In the genomic region with DNA sequence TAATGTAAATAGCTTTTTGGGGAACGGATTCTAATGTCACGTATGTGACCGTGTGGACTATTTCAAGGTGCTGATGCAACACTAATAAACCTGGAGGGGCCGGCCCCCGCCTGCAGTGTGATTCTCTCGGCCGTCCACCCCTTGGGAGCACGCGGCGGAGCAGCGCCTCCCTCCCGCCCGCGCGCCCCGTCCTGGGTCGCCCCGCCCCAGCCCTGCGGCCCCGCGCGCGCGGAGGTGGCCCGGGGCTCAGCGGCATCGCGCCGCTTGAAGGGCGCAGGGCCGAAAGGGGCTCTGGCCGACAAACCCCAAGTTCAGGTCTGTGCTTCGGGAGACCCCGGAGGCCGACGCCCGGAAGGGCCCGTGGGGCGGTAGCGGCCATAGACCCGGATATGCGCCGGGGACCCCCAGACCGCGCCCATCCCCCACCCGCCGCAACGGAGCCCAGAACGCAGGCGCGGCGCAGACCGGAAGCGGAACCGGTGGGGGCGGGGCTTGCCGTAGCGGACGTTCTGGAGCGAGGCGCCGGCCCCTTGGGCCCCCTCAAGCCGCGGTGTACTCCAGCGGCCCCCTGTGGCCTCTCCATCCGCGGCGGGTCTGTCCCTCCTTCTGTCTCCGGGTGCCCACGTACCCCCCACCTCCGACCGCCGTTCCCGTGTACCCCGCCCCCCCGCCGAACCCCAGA, we compare ENCODE assay signal across 8 cellular contexts. TPM values are rescaled to one million over a fixed set of nuclear protein-coding genes. Genes with fewer than 3 reads are reported as not detected.
DNase-seq lines count a peak whose midpoint lies in the region; ATAC-seq, FAIRE-seq and TF ChIP-seq lines count a peak whose summit lies in the region.

A gene with protein sequence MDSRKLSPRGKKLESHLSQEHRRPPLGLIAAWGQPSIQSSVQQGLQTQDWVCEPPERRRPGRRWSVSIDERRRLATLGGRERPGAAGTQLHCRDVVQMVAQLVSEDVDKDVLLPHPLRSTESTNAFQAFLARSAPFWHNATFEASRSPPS (plus strand): TSS at position 495 of the 682 bp plus-strand sequence. CDS start 803 bp downstream, outside the sequence.

- peak within 1 kb of the TSS; percentile 71; the same call in 1 of the 2 replicates for H2BK12ac ChIP-seq in H1 (ENCODE audit: low read depth, low read length)

- H3K9me3 Mint-ChIP-seq in mesothelial cell of epicardium: peaks cover 26% of the 10 kb centered on the region

- peaks cover 0 to 9% (median 3%) of the 10 kb centered on the region in 4 experiments; a peak in 4 of 7 replicates for H3K4me1 ChIP-seq in H1 (replicated peaks in 1 of 4; ENCODE audit: control insufficient read depth in 3 of 4, insufficient read depth in 4 of 4, low read length in 3 of 4)

- no peaks in the 10 kb centered on the region for H4K20me1 ChIP-seq in H1 (replicated peaks in 1 of 2; ENCODE audit: control insufficient read depth in 1 of 2, insufficient read depth in 2 of 2, low read length in 2 of 2)

- H3K4me1 Mint-ChIP-seq in mesothelial cell of epicardium: peaks cover 6% of the 10 kb centered on the region

- peaks cover 0 to 16% (median 8%) of the 10 kb centered on the region in 4 experiments; a peak in 3 of 7 replicates for H3K27me3 ChIP-seq in H1 (replicated peaks in 1 of 4; ENCODE audit: control insufficient read depth in 3 of 4, extremely low read depth in 1 of 4, insufficient read depth in 3 of 4, low read length in 3 of 4)

- peak within 1 kb of the TSS; percentile 46; the same call in 1 of the 2 replicates for H2BK15ac ChIP-seq in H1 (ENCODE audit: low read length)

- H4K5ac ChIP-seq in H1 (ENCODE audit: insufficient read length, low read depth, low read length): peak within 1 kb of the TSS; percentile 93

- CTCF ChIA-PET in H1 (lab: Charles Lee; ENCODE audit: partially characterized antibody): interaction anchor here (0.8 to 1.6 kb wide), 5 partner anchors 9 to 191 kb away, joined by 3 to 6 read pairs (median 3); no protein-coding TSS in a partner anchor

- no peak within 1 kb of the TSS; the same call in 1 of the 2 replicates for H2AK5ac ChIP-seq in H1 (ENCODE audit: low read depth, low read length)

- peaks cover 3% of the 10 kb centered on the region; the same call in 1 of the 2 replicates for H3K23me2 ChIP-seq in H1 (ENCODE audit: low read depth, low read length)

- H3K27me3 Mint-ChIP-seq in mesothelial cell of epicardium (ENCODE audit: low read depth): no peaks in the 10 kb centered on the region

- no peak within 1 kb of the TSS for H3K4ac ChIP-seq in H1 (replicated peaks; ENCODE audit: insufficient read length, low read depth, low read length)

- FAIRE-seq in H1 (lab: Jason Lieb, UNC): no peak

- peak within 1 kb of the TSS; percentile 72 for H3K4me3 Mint-ChIP-seq in mesothelial cell of epicardium

- H2AFZ ChIP-seq in H1 (ENCODE audit: low read length): no peak within 1 kb of the TSS

- H2BK20ac ChIP-seq in H1 (ENCODE audit: low read length): no peak within 1 kb of the TSS

- POLR2A ChIA-PET in H1 (lab: Charles Lee; ENCODE audit: partially characterized antibody): interaction anchor here (0.7 to 2.8 kb wide), 9 partner anchors 10 to 471 kb away, joined by 3 to 9 read pairs (median 3); no protein-coding TSS in a partner anchor

- H3K23ac ChIP-seq in H1 (ENCODE audit: insufficient read length): no peak within 1 kb of the TSS

- peaks cover 0 to 18% (median 2%) of the 10 kb centered on the region in 4 experiments; a peak in 4 of 8 replicates for H3K36me3 ChIP-seq in H1 (ENCODE audit: control insufficient read depth in 2 of 4, insufficient read depth in 4 of 4, low read length in 3 of 4)

- peak within 1 kb of the TSS; percentile 29 to 75; a peak in 3 of 4 replicates for H3K4me2 ChIP-seq in H1 (ENCODE audit: insufficient read depth in 1 of 2, low read depth in 2 of 2, low read length in 2 of 2)

- H3K14ac ChIP-seq in H1 (ENCODE audit: insufficient read length): no peak within 1 kb of the TSS

- TF ChIP-seq POLR2A in H1 (IDR thresholded peaks at IDR 0.05; ENCODE audit: control extremely low read depth in 1 of 2, low read depth in 2 of 2, low read length in 2 of 2): peak in 1 of 2 experiments; percentile 82; a peak in 2 of 3 replicates

- no peak within 1 kb of the TSS for H2BK120ac ChIP-seq in H1 (replicated peaks; ENCODE audit: low read depth, low read length)

- peak within 1 kb of the TSS; percentile 85 for H4K91ac ChIP-seq in H1 (replicated peaks; ENCODE audit: insufficient read length, low read length)

- H3K56ac ChIP-seq in H1 (replicated peaks; ENCODE audit: insufficient read length, low read depth, low read length): no peak within 1 kb of the TSS

- peak within 1 kb of the TSS; percentile 72; the same call in 1 of the 2 replicates for H3K27ac ChIP-seq in H1 (ENCODE audit: low read depth, low read length)

- H4K8ac ChIP-seq in H1 (ENCODE audit: extremely low read depth, insufficient read depth, low read length): peak within 1 kb of the TSS; percentile 99

- 7% methylated on average over 13 of the region's 77 CpGs; no CpG with 5 or more reads in 1 of the 2 experiments for WGBS in H1 (ENCODE audit: extremely low coverage in 1 of 2, insufficient coverage in 1 of 2, insufficient read length in 1 of 2, insufficient replicate concordance in 2 of 2, low coverage in 1 of 2, low lambda C conversion rate in 2 of 2, missing lambda C conversion rate in 1 of 2), 2 experiments

- no peak for TF ChIP-seq EP300 in H1 (IDR thresholded peaks at IDR 0.05; ENCODE audit: borderline replicate concordance in 1 of 2, low read depth in 2 of 2, low read length in 2 of 2)

- H3K36me3 Mint-ChIP-seq in mesothelial cell of epicardium: peaks cover 32% of the 10 kb centered on the region

- TF ChIP-seq RAD21 in H1 (IDR thresholded peaks at IDR 0.05 in 1 of 2, conservative IDR thresholded peaks at IDR 0.05 in 1 of 2; ENCODE audit: low read depth in 2 of 2, low read length in 2 of 2): no peak

- peak within 1 kb of the TSS; percentile 78; the same call in 1 of the 2 replicates for H3K18ac ChIP-seq in H1 (ENCODE audit: extremely low read depth, low read length)

- peak; percentile 67 for ATAC-seq in GM19395 (IDR thresholded peaks at IDR 0.05; ENCODE audit: unreplicated experiment)

- peak in 13 of 14 donors; percentile 25 to 92 (median 72) for DNase-seq in C1 segment of cervical spinal cord (lab: John Stamatoyannopoulos, UW)
- DNase-seq in HK-2 (ENCODE audit: unreplicated experiment): peak; percentile 91
- DNase-seq in NK-92 treated with Interleukin-12 subunit alpha and Interleukin-12 subunit beta, amount 100 ng/mL, for 24 hours (lab: John Stamatoyannopoulos, UW): peak; percentile 93
- peak; percentile 86 to 90 for DNase-seq in activated CD8-positive, alpha-beta memory T cell treated with anti-CD3 and anti-CD28 coated beads for 4 hours (ENCODE audit: low read depth in 2 of 2)
- DNase-seq in H1 (ENCODE audit: low read depth in 1 of 2, low spot score in 2 of 2): peak; percentile 43 to 95
- DNase-seq in mesothelial cell of epicardium (ENCODE audit: low spot score in 2 of 2, unreplicated experiment in 2 of 2): peak; percentile 88 to 94
- DNase-seq in stimulated activated CD8-positive, alpha-beta memory T cell treated with anti-CD3 and anti-CD28 coated beads, Interleukin-15, amount 100 ng/mL, for 24 hours (ENCODE audit: low read depth): peak; percentile 99

- H3K79me1 ChIP-seq in H1 (ENCODE audit: low read depth, low read length): no peaks in the 10 kb centered on the region

- peaks cover 28 to 44% of the 10 kb centered on the region in 2 experiments for H3K9me3 ChIP-seq in H1 (ENCODE audit: insufficient read depth in 2 of 2, low read depth in 1 of 2, low read length in 1 of 2)

- TF ChIP-seq CTCF in H1 (IDR thresholded peaks at IDR 0.05; ENCODE audit: control extremely low read depth in 1 of 3, insufficient read depth in 1 of 3, low read depth in 1 of 3, low read length in 3 of 3): no peak
- no peak for TF ChIP-seq CTCF in mesothelial cell of epicardium (IDR thresholded peaks at IDR 0.05; ENCODE audit: unreplicated experiment)

- H2BK5ac ChIP-seq in H1 (ENCODE audit: low read depth, low read length): peak within 1 kb of the TSS; percentile 66; the same call in 1 of the 2 replicates

- H3K27ac Mint-ChIP-seq in mesothelial cell of epicardium: peak within 1 kb of the TSS; percentile 77

- H3K4me3 ChIP-seq in H1 (ENCODE audit: extremely low read depth in 1 of 4, insufficient read depth in 2 of 4, low read depth in 3 of 4, low read length in 4 of 4): peak within 1 kb of the TSS; percentile 33 to 71 (median 40)

- H3K79me2 ChIP-seq in H1 (ENCODE audit: control insufficient read depth in 1 of 2, insufficient read depth in 2 of 2, low read length in 2 of 2): no peaks in the 10 kb centered on the region

- peak within 1 kb of the TSS in 2 of 4 experiments; percentile 54 to 64; a peak in 4 of 7 replicates for H3K9ac ChIP-seq in H1 (replicated peaks in 1 of 4; ENCODE audit: extremely low read depth in 1 of 4, low read depth in 3 of 4, low read length in 3 of 4)

TF ChIP-seq in H1, 55 proteins besides CTCF, POLR2A, EP300 and RAD21 (continues in another document):
- TF ChIP-seq YY1 (IDR thresholded peaks at IDR 0.05; ENCODE audit: low read depth, low read length) (0 out of 2 replicates have a peak, but pooled peaks have one; percentile 54), FOSL1 (IDR thresholded peaks at IDR 0.05; ENCODE audit: insufficient read depth, low read depth, low read length) (no peak), HDAC2 (IDR thresholded peaks at IDR 0.05; ENCODE audit: borderline replicate concordance in 1 of 2, low read depth in 2 of 2, low read length in 2 of 2) (no peak), CHD1 (IDR thresholded peaks at IDR 0.05; ENCODE audit: low read depth, low read length) (no peak)
- TF ChIP-seq, protein P1, sequence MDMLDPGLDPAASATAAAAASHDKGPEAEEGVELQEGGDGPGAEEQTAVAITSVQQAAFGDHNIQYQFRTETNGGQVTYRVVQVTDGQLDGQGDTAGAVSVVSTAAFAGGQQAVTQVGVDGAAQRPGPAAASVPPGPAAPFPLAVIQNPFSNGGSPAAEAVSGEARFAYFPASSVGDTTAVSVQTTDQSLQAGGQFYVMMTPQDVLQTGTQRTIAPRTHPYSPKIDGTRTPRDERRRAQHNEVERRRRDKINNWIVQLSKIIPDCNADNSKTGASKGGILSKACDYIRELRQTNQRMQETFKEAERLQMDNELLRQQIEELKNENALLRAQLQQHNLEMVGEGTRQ (IDR thresholded peaks at IDR 0.05; ENCODE audit: low read length): no peak

RNA-seq across cellular contexts. Expression of the gene that starts here (rescaled TPM):
- total RNA-seq in H1 (2021; fragmentation: NEBNext Ultra II Directional; extraction: Animal tissue kit (Norgen Biotek cat#: 25700)): 0.39 and 0.82 TPM in 2 replicates
- 0.24 and 0.67 TPM in 2 replicates for polyA plus RNA-seq in H1 (2011; rRNA removed)
- polyA plus RNA-seq in H1 (2011; cell fraction: cytosol; rRNA removed): 0.70 TPM
- polyA plus RNA-seq in H1 (2011; cell fraction: nucleus; rRNA removed): 5.9 TPM
- polyA plus RNA-seq in H1 (2012, experiment 1 of 2): 0.28 to 0.54 TPM (median 0.42 TPM) in 4 replicates
- polyA plus RNA-seq in H1 (2012, experiment 2 of 2): 0.05 TPM
- polyA plus RNA-seq in H1 (2013, experiment 1 of 2): 0.14 TPM
- 0.07 TPM for polyA plus RNA-seq in H1 (2013, experiment 2 of 2)
- polyA minus RNA-seq in H1 (2011; rRNA and poly(A)+ RNA removed): 0.10 and 0.16 TPM in 2 replicates
- polyA minus RNA-seq in H1 (2011; cell fraction: cytosol; rRNA and poly(A)+ RNA removed): not detected
- 1.5 TPM for polyA minus RNA-seq in H1 (2011; cell fraction: nucleus; rRNA and poly(A)+ RNA removed)
- total RNA-seq in mesothelial cell of epicardium: 3.5 to 4.8 TPM (median 4.5 TPM) in 3 replicates

Comparison
In these comparisons a context has a peak if more than half of its experiments do, and no peak if none do; other contexts are left out.
1. Peak in every context shown above with its lines: DNase-seq, ATAC-seq, H3K4me3 ChIP-seq and H3K27ac ChIP-seq.